Comparison of ENCODE assay signal across 9 cellular contexts in the genomic region with DNA sequence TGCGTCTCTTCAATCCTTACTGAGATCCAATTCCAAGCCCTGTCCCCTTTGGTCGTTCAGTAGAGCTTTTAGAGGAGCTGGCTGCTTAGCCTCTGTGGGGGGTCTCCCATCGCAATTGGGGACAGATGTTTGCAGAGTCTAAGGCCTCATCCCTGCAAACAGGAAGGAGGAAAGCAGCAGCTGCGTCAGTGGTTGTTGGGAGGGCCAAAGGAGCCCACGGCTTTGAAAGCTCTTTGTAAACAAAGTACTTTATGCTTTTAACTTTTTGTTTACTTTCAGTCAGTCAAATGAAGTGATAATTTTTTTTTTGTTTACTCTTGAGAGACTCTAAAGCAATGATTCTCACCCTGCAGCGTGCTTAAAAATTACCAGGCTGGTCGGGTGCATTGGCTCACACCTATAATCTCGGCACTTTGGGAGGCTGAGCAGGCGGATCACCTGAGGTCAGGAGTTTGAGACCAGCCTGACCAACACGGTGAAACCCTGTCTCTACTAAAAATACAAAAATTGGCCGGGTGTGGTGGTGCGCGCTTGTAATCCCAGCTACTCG. TPM values are rescaled to one million over a fixed set of nuclear protein-coding genes. Genes with fewer than 3 reads are reported as not detected.
DNase-seq lines count a peak whose midpoint lies in the region; ATAC-seq and TF ChIP-seq lines count a peak whose summit lies in the region.
"Had no signal": no experiment of that assay in that cellular context is flagged by ENCODE, and none has a peak within 500 bp of the region (broad histone marks: within the 10 kb centered on the region; RNA-seq: fewer than 3 reads in every experiment).

No MANE protein-coding gene starts in this region.

- H3K4me3 Mint-ChIP-seq in activated CD8-positive, alpha-beta T cell treated with anti-CD3 and anti-CD28 coated beads for 36 hours = no peak overlapping the region
- H3K4me3 Mint-ChIP-seq: dendritic cell treated with granulocyte-macrophage colony-stimulating factor and Interleukin-4, amounts not matched to agents 40 ng/mL and 50 ng/mL, for 4 days had no signal

- H3K4me1 Mint-ChIP-seq in activated CD8-positive, alpha-beta T cell treated with anti-CD3 and anti-CD28 coated beads for 36 hours (ENCODE audit: low read depth) = peaks cover 14% of the 10 kb centered on the region

- POLR2A ChIA-PET in activated CD8-positive, alpha-beta T cell treated with anti-CD3 and anti-CD28 coated beads for 36 hours (lab: Charles Lee) = interaction anchor here (0.7 to 1.2 kb wide), 4 partner anchors 10 to 450 kb away, joined by 3 read pairs; a partner anchor contains a TSS

- DNase-seq in HCEC 1CT (peak; percentile 12), NCI-H510A treated with DMSO at 0.1 percent for 48 hours (lab: John Stamatoyannopoulos, UW) (peak; percentile 93), fibroblast of the conjunctiva (ENCODE audit: low read depth) (peak; percentile 4), esophagus squamous epithelium (lab: John Stamatoyannopoulos, UW) (no peak), superior temporal gyrus (ENCODE audit: extremely low spot score) (no peak)
- DNase-seq in activated CD8-positive, alpha-beta T cell treated with anti-CD3 and anti-CD28 coated beads for 36 hours = no peak
- DNase-seq: upper lobe of right lung had no signal

- no peaks in the 10 kb centered on the region for H3K36me3 ChIP-seq in esophagus squamous epithelium
- H3K36me3 ChIP-seq: upper lobe of right lung had no signal

- CTCF ChIA-PET in activated CD8-positive, alpha-beta T cell treated with anti-CD3 and anti-CD28 coated beads for 36 hours (lab: Charles Lee) = interaction anchor here (0.8 to 8.6 kb wide), 39 partner anchors 8 to 763 kb away, joined by 3 to 156 read pairs (median 7); a partner anchor contains a TSS

- no peaks in the 10 kb centered on the region for H3K27me3 ChIP-seq in esophagus squamous epithelium
- H3K27me3 ChIP-seq: upper lobe of right lung had no signal

- TF ChIP-seq CTCF in activated CD8-positive, alpha-beta T cell treated with anti-CD3 and anti-CD28 coated beads for 36 hours (IDR thresholded peaks at IDR 0.05) = no peak
- no peak for TF ChIP-seq CTCF in esophagus squamous epithelium (IDR thresholded peaks at IDR 0.05)

- H3K9me3 ChIP-seq in esophagus squamous epithelium = no peaks in the 10 kb centered on the region
- H3K9me3 ChIP-seq: upper lobe of right lung had no signal

- H3K27me3 Mint-ChIP-seq in activated CD8-positive, alpha-beta T cell treated with anti-CD3 and anti-CD28 coated beads for 36 hours = peaks cover 1% of the 10 kb centered on the region

- intact Hi-C loops in activated CD8-positive, alpha-beta T cell treated with anti-CD3 and anti-CD28 coated beads for 36 hours (cut with micrococcal nuclease) = loop anchor here (5.0 to 10.0 kb wide), 2 partner anchors 346 to 748 kb away; no protein-coding TSS in a partner anchor
- intact Hi-C loops in esophagus squamous epithelium (cut with DNase I) = loop anchor here (2.0 kb wide), 1 partner anchor 104 kb away; no protein-coding TSS in a partner anchor

- ATAC-seq in activated CD8-positive, alpha-beta T cell treated with anti-CD3 and anti-CD28 coated beads for 36 hours = no peak

- peaks cover 0 to 17% (median 8%) of the 10 kb centered on the region in 3 donors for H3K4me1 ChIP-seq in esophagus squamous epithelium
- H3K4me1 ChIP-seq: upper lobe of right lung had no signal

- H3K36me3 Mint-ChIP-seq in activated CD8-positive, alpha-beta T cell treated with anti-CD3 and anti-CD28 coated beads for 36 hours (ENCODE audit: low read depth) = no peaks in the 10 kb centered on the region

- no peak for TF ChIP-seq POLR2A in esophagus squamous epithelium (IDR thresholded peaks at IDR 0.05)

- peak overlapping the region in 12 of 21 experiments; percentile 0 to 73 (median 46) for H3K27ac ChIP-seq in skin epidermis
- H3K27ac ChIP-seq in esophagus squamous epithelium = peak overlapping the region in 1 of 4 donors; percentile 42
- H3K27ac ChIP-seq: upper lobe of right lung had no signal

- WGBS in esophagus squamous epithelium, 2 donors = 42 to 43% methylated on average over 13 of the region's 14 CpGs

- no peak overlapping the region for H3K27ac Mint-ChIP-seq in activated CD8-positive, alpha-beta T cell treated with anti-CD3 and anti-CD28 coated beads for 36 hours
- H3K27ac Mint-ChIP-seq: dendritic cell treated with granulocyte-macrophage colony-stimulating factor and Interleukin-4, amounts not matched to agents 40 ng/mL and 50 ng/mL, for 4 days had no signal

- H3K9me3 Mint-ChIP-seq in activated CD8-positive, alpha-beta T cell treated with anti-CD3 and anti-CD28 coated beads for 36 hours = no peaks in the 10 kb centered on the region
- H3K9me3 Mint-ChIP-seq: dendritic cell treated with granulocyte-macrophage colony-stimulating factor and Interleukin-4, amounts not matched to agents 40 ng/mL and 50 ng/mL, for 4 days had no signal

- H3K4me3 ChIP-seq in skin epidermis = no peak overlapping the region
- no peak overlapping the region for H3K4me3 ChIP-seq in esophagus squamous epithelium
- H3K4me3 ChIP-seq: upper lobe of right lung had no signal

RNA-seq across cellular contexts. Expression of a gene that starts 49.4 kb away (rescaled TPM):
- total RNA-seq in activated CD8-positive, alpha-beta T cell treated with anti-CD3 and anti-CD28 coated beads for 36 hours = 1 to 10 TPM; 1.5 TPM
- total RNA-seq in esophagus squamous epithelium = 1 to 10 TPM in 1 of 4 donors, under 1 TPM in 3; 0.08 to 1.7 (median 0.51) TPM

Comparison
In these comparisons a context has a peak if more than half of its experiments do, and no peak if none do; other contexts are left out.
1. DNase-seq: peak in HCEC 1CT (single experiment), NCI-H510A treated with DMSO at 0.1 percent for 48 hours (single experiment) and fibroblast of the conjunctiva (single experiment); none in activated CD8-positive, alpha-beta T cell treated with anti-CD3 and anti-CD28 coated beads for 36 hours (single experiment), esophagus squamous epithelium (single experiment) and superior temporal gyrus (single experiment).